21 cellular contexts compared by ENCODE assay signal in genomic region chr16:3513892-3514600, GRCh38. TPM values are rescaled to one million over a fixed set of nuclear protein-coding genes. Genes with fewer than 3 reads are reported as not detected.
DNase-seq lines count a peak whose midpoint lies in the region; ATAC-seq and TF ChIP-seq lines count a peak whose summit lies in the region.
"Had no signal": no experiment of that assay in that cellular context is flagged by ENCODE, and none has a peak within 500 bp of the region (broad histone marks: within the 10 kb centered on the region; RNA-seq: fewer than 3 reads in every experiment).

No MANE protein-coding gene starts in this region.

- no peak overlapping the region for H3K4me3 Mint-ChIP-seq in activated naive CD4-positive, alpha-beta T cell treated with anti-CD3 and anti-CD28 coated beads, Interleukin-2, amount 50 U/mL, for 24 hours
- no peak overlapping the region for H3K4me3 Mint-ChIP-seq in chondrocyte (ENCODE audit: unreplicated experiment)
- H3K4me3 Mint-ChIP-seq: effector memory CD8-positive, alpha-beta T cell had no signal

- H3K36me3 ChIP-seq in IMR-90 (ENCODE audit: control insufficient read depth, insufficient read depth, low read length) (peaks cover 42% of the 10 kb centered on the region), mucosa of descending colon (ENCODE audit: low read depth) (no peaks in the 10 kb centered on the region)

- POLR2A ChIA-PET in IMR-90 (lab: Charles Lee; ENCODE audit: unreplicated experiment), result no interaction called here

- peaks cover 0 to 3% of the 10 kb centered on the region in 2 experiments; a peak in 1 of 4 replicates for H3K79me1 ChIP-seq in IMR-90 (ENCODE audit: low read depth in 1 of 2, low read length in 2 of 2)

- H3K4me1 ChIP-seq in IMR-90 (ENCODE audit: control insufficient read depth, insufficient read depth, low read length), result peaks cover 12% of the 10 kb centered on the region
- no peaks in the 10 kb centered on the region for H3K4me1 ChIP-seq in mucosa of descending colon (ENCODE audit: low read depth)

- H3K9me1 ChIP-seq in IMR-90 (ENCODE audit: insufficient read depth, low read length), result peaks cover 15% of the 10 kb centered on the region

- H3K27ac ChIP-seq in IMR-90 (ENCODE audit: insufficient read depth, low read length), result peak overlapping the region; percentile 52; the same call in 1 of the 2 replicates
- H3K27ac ChIP-seq: pancreas, tibial nerve had no signal

- H3K4me2 ChIP-seq in IMR-90 (ENCODE audit: low read depth, low read length), result peak overlapping the region; percentile 15

- no peaks in the 10 kb centered on the region for H3K9me3 Mint-ChIP-seq in activated naive CD4-positive, alpha-beta T cell treated with anti-CD3 and anti-CD28 coated beads, Interleukin-2, amount 50 U/mL, for 24 hours
- H3K9me3 Mint-ChIP-seq in chondrocyte (ENCODE audit: low read depth), result no peaks in the 10 kb centered on the region
- H3K9me3 Mint-ChIP-seq: effector memory CD8-positive, alpha-beta T cell had no signal

- peak overlapping the region; percentile 60 for H3K27ac Mint-ChIP-seq in activated naive CD4-positive, alpha-beta T cell treated with anti-CD3 and anti-CD28 coated beads, Interleukin-2, amount 50 U/mL, for 24 hours
- no peak overlapping the region for H3K27ac Mint-ChIP-seq in chondrocyte (ENCODE audit: unreplicated experiment)

- H3K23ac ChIP-seq in IMR-90 (ENCODE audit: low read depth, low read length), result no peak overlapping the region; the same call in 1 of the 2 replicates

- no peak overlapping the region for H2AFZ ChIP-seq in IMR-90 (replicated peaks; ENCODE audit: low read length, poor library complexity)

- H4K8ac ChIP-seq in IMR-90 (ENCODE audit: low read depth in 2 of 2, low read length in 2 of 2), result no peak overlapping the region; a peak in 1 of 4 replicates

- H3K4me3 ChIP-seq in IMR-90 (ENCODE audit: insufficient read depth, low read depth, low read length) (no peak overlapping the region), mucosa of descending colon (no peak overlapping the region)
- H3K4me3 ChIP-seq: pancreas, tibial nerve had no signal

- H3K36me3 Mint-ChIP-seq in activated naive CD4-positive, alpha-beta T cell treated with anti-CD3 and anti-CD28 coated beads, Interleukin-2, amount 50 U/mL, for 24 hours, result peaks cover 11% of the 10 kb centered on the region
- peaks cover 23% of the 10 kb centered on the region for H3K36me3 Mint-ChIP-seq in chondrocyte (ENCODE audit: low read depth)

- no peaks in the 10 kb centered on the region for H3K27me3 Mint-ChIP-seq in activated naive CD4-positive, alpha-beta T cell treated with anti-CD3 and anti-CD28 coated beads, Interleukin-2, amount 50 U/mL, for 24 hours
- no peaks in the 10 kb centered on the region for H3K27me3 Mint-ChIP-seq in chondrocyte (ENCODE audit: low read depth)
- H3K27me3 Mint-ChIP-seq: effector memory CD8-positive, alpha-beta T cell had no signal

- no peak overlapping the region for H2BK15ac ChIP-seq in IMR-90 (ENCODE audit: low read depth, low read length)

- H3K9me3 ChIP-seq in IMR-90 (ENCODE audit: control insufficient read depth, insufficient read depth, low read length) (no peaks in the 10 kb centered on the region), mucosa of descending colon (no peaks in the 10 kb centered on the region)
- H3K9me3 ChIP-seq: pancreas, tibial nerve had no signal

- in situ Hi-C loops in IMR-90 (cut with MboI; ENCODE audit: low sequenced_read_pairs), result no loop called here

- no peak overlapping the region for H4K91ac ChIP-seq in IMR-90 (ENCODE audit: insufficient read depth, low read depth, low read length)

- TF ChIP-seq CTCF in IMR-90 (conservative IDR thresholded peaks at IDR 0.05; ENCODE audit: low read depth, low read length), result no peak
- TF ChIP-seq CTCF in chondrocyte (IDR thresholded peaks at IDR 0.05), result no peak
- TF ChIP-seq CTCF in mucosa of descending colon (IDR thresholded peaks at IDR 0.05), result no peak

- H2BK20ac ChIP-seq in IMR-90 (ENCODE audit: low read depth, low read length), result no peak overlapping the region

- peaks cover 9% of the 10 kb centered on the region; the same call in 1 of the 2 replicates for H4K20me1 ChIP-seq in IMR-90 (ENCODE audit: insufficient read depth, low read length)

- H2BK5ac ChIP-seq in IMR-90 (ENCODE audit: low read depth, low read length, poor library complexity, severe bottlenecking), result peak overlapping the region; percentile 16

- no peak overlapping the region for H3K14ac ChIP-seq in IMR-90 (replicated peaks; ENCODE audit: low read depth, low read length)

- 100% methylated on average over 1 of the region's 7 CpGs; no CpG with 5 or more reads in 1 of the 2 experiments for WGBS in IMR-90 (ENCODE audit: extremely low coverage in 2 of 2, insufficient read length in 1 of 2), 2 experiments

- DNase-seq in activated naive CD4-positive, alpha-beta T cell treated with Interleukin-2 at 50 U/mL for 16 hours, result no peak
- DNase-seq in IMR-90 (peak; percentile 50), chondrocyte (ENCODE audit: low spot score) (peak; percentile 46), sciatic nerve (ENCODE audit: low spot score) (peak; percentile 12), NCI-H524 (lab: John Stamatoyannopoulos, UW) (no peak), NOMO-1 (lab: John Stamatoyannopoulos, UW; ENCODE audit: unreplicated experiment in 2 of 2) (no peak), mucosa of descending colon (no peak)
- DNase-seq: DMS 273 treated with DMSO at 0.1 percent for 48 hours; effector memory CD8-positive, alpha-beta T cell; hypothalamus; NCI-H146; NCI-H446; OCI-M1; pancreas; small intestine had no signal

- no peak for TF ChIP-seq RAD21 in IMR-90 (IDR thresholded peaks at IDR 0.05; ENCODE audit: low read length)

- CTCF ChIA-PET in IMR-90 (lab: Yijun Ruan, JAX), result interaction anchor here (0.9 kb wide), 1 partner anchor 14 kb away, joined by 3 read pairs; the partner anchor contains the start of gene CLUAP1

- intact Hi-C loops in IMR-90 (cut with micrococcal nuclease), result no loop called here
- intact Hi-C loops in sciatic nerve (cut with DNase I), result no loop called here
- intact Hi-C loops in mucosa of descending colon (cut with DNase I, micrococcal nuclease), result no loop called here

- H3K4ac ChIP-seq in IMR-90 (ENCODE audit: low read depth, low read length), result 0 out of 2 replicates have a peak overlapping the region, but pooled peaks have one; percentile 4

- no peak overlapping the region for H3K56ac ChIP-seq in IMR-90 (ENCODE audit: extremely low read depth, insufficient read depth, low read length)

- dilution Hi-C loops in IMR-90 (cut with HindIII; ENCODE audit: low sequenced_read_pairs, unreplicated experiment), result no loop called here

- H2AK9ac ChIP-seq in IMR-90 (replicated peaks; ENCODE audit: low read depth, low read length, poor library complexity), result no peak overlapping the region

- TF ChIP-seq POLR2A in IMR-90 (IDR thresholded peaks at IDR 0.05; ENCODE audit: low read depth, low read length), result no peak

- peak overlapping the region; percentile 17; the same call in 1 of the 2 replicates for H2BK120ac ChIP-seq in IMR-90 (ENCODE audit: low read depth, low read length)

- H2AK5ac ChIP-seq in IMR-90 (ENCODE audit: low read depth, low read length), result peak overlapping the region; percentile 10

- H4K5ac ChIP-seq in IMR-90 (ENCODE audit: low read depth, low read length), result no peak overlapping the region

- H3K27me3 ChIP-seq in IMR-90 (ENCODE audit: control insufficient read depth, insufficient read depth, low read length), result no peaks in the 10 kb centered on the region
- H3K27me3 ChIP-seq: pancreas, tibial nerve had no signal

- H3K9ac ChIP-seq in IMR-90 (ENCODE audit: low read depth, low read length), result no peak overlapping the region

- H3K4me1 Mint-ChIP-seq in activated naive CD4-positive, alpha-beta T cell treated with anti-CD3 and anti-CD28 coated beads, Interleukin-2, amount 50 U/mL, for 24 hours, result peaks cover 53% of the 10 kb centered on the region
- H3K4me1 Mint-ChIP-seq in chondrocyte (ENCODE audit: low read depth), result no peaks in the 10 kb centered on the region

- ATAC-seq in IMR-90 (ENCODE audit: low read depth) (peak; percentile 72), sciatic nerve (no peak), mucosa of descending colon (no peak)
- ATAC-seq: effector memory CD8-positive, alpha-beta T cell; pancreas had no signal

- no peak overlapping the region for H3K18ac ChIP-seq in IMR-90 (ENCODE audit: low read depth, low read length)

- no TSS peak for BruUV-seq in IMR-90 (replicated peaks; lab: Mats Ljungman, UMichigan)

TF ChIP-seq in IMR-90, 13 proteins besides CTCF, POLR2A, EP300 and RAD21:
- TF ChIP-seq CEBPB (IDR thresholded peaks at IDR 0.05; ENCODE audit: low read depth, low read length) (peak; percentile 60), FOS (IDR thresholded peaks at IDR 0.05; ENCODE audit: low read depth, low read length) (no peak), RFX5 (IDR thresholded peaks at IDR 0.05; ENCODE audit: low read depth, low read length) (no peak)

RNA-seq across cellular contexts. Expression of gene CLUAP1, which starts 13.2 kb away (rescaled TPM):
- total RNA-seq in IMR-90 (2012; rRNA removed), result 6.8 and 13.3 TPM in 2 replicates
- 10.7 and 14.4 TPM in 2 replicates for polyA plus RNA-seq in IMR-90 (2012; rRNA removed)
- polyA plus RNA-seq in IMR-90 (2012; cell fraction: cytosol; rRNA removed), result 1.8 and 2.5 TPM in 2 replicates
- 1.8 and 8.2 TPM in 2 replicates for polyA plus RNA-seq in IMR-90 (2012; cell fraction: nucleus; rRNA removed; ENCODE audit: low replicate concordance)
- 19.3 to 21.8 TPM (median 20.6 TPM) in 3 replicates for total RNA-seq in chondrocyte
- 32.7 TPM for total RNA-seq in sciatic nerve
- 10 to 100 TPM in 2 of 3 donors, 1 to 10 TPM in 1; 8.3 to 37.3 (median 10.8) TPM for total RNA-seq in mucosa of descending colon

RNA-seq across cellular contexts. Expression of gene C16orf90, which starts 18.8 kb away (rescaled TPM):
- total RNA-seq in IMR-90 (2012; rRNA removed) (not detected in 2 replicates), chondrocyte (not detected in 3 replicates), sciatic nerve (not detected), mucosa of descending colon (not detected)
- polyA plus RNA-seq in IMR-90 (2012; rRNA removed), result not detected in 2 replicates
- polyA plus RNA-seq in IMR-90 (2012; cell fraction: cytosol; rRNA removed), result not detected in 2 replicates
- not detected in 2 replicates for polyA plus RNA-seq in IMR-90 (2012; cell fraction: nucleus; rRNA removed; ENCODE audit: low replicate concordance)
- total RNA-seq: activated CD8-positive, alpha-beta memory T cell treated with anti-CD3 and anti-CD28 coated beads for 36 hours; cardiac septum; H1; HT1080; pancreas; tibial nerve had no signal
- polyA plus RNA-seq: H1, pancreas, small intestine had no signal

Comparison
In these comparisons a context has a peak if more than half of its experiments do, and no peak if none do; other contexts are left out.
1. DNase-seq: peak in IMR-90 (single experiment), chondrocyte (single experiment) and sciatic nerve (single experiment); none in activated naive CD4-positive, alpha-beta T cell treated with Interleukin-2 at 50 U/mL for 16 hours (single experiment), NCI-H524 (0 of 2), NOMO-1 (0 of 2) and mucosa of descending colon (0 of 3).